Comparison of ENCODE assay signal across 1 cellular context in the genomic region with DNA sequence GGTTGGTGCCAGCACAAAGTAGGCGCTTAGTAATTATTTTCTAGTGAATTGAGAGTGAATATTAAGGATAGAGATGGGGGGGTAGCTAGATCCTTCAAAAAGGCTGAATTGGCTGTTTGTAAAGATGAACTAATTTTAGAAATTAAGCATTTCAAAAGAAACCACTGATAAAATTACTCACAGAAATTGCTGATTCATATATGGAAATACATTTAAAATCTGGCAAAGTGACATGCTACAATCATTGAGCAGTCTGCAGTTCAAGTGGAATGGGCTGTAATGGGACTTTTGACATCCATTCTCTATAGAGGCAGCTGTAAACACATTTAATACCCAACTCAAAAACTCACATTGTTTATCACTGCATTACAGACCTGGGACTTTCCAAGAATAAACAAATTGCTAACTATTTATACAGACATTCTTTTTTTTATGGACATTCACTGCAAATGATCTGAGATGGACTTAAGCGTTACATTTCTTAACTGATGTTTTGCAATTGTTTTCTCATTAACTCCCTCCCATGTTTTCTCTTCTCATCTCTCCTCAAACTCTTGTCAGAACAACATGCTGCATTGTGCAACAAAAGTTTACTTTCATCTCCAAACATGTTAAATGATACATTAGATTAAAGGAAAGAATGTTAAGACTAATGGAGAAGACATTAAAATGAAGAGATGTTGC.
TF ChIP-seq lines count a peak whose summit lies in the region.

No MANE protein-coding gene starts in this region.

TF ChIP-seq in K562, 482 proteins besides CTCF, POLR2A, EP300 and RAD21:
- TF ChIP-seq, protein P1, sequence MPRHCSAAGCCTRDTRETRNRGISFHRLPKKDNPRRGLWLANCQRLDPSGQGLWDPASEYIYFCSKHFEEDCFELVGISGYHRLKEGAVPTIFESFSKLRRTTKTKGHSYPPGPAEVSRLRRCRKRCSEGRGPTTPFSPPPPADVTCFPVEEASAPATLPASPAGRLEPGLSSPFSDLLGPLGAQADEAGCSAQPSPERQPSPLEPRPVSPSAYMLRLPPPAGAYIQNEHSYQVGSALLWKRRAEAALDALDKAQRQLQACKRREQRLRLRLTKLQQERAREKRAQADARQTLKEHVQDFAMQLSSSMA (CRISPR knock-in tag; IDR thresholded peaks at IDR 0.05), result no peak
- 0 out of 2 replicates have a peak, but pooled peaks have one; percentile 4 for TF ChIP-seq MAFG (tag; conservative IDR thresholded peaks at IDR 0.05)
